Comparison of ENCODE assay signal across 8 cellular contexts in the genomic region with DNA sequence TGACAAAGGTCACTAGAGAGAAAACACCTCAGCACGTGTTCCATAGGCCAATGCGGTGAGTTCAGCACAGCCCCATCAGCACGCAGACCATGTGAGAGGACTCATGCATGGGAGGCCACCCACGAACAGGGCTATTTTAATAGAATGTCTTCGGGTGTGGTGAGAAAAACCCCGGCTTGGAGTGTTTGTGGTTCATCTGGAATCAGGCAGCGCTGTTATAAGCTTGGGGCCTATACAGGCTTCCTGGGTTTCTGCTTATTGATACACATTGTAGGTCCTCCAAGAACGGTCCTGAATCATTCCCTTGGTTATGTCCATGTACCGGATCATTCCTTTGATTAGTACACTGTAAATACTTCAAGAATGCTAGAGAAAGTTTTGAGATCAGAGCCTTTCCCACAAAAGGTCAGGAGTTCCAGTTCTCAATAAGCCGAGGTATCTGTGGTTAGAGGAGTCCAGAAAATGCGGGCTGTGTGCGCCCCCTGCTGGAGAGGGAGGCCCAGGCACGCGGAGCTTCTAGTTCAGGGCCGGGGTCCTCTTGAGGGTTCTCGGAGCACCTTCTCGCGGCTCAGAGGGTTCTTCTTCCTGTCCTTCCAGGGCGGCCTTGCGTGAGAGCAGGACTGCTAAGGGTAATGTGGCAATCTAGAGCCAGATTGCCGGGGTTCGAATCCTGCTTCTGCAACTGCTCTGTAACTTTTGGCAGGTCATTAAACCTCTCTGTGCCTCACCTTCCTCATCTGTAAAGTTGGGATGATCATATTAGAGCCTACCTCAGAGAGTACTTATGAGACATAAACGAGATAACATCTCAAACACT. TPM values are rescaled to one million over a fixed set of nuclear protein-coding genes. Genes with fewer than 3 reads are reported as not detected.
DNase-seq lines count a peak whose midpoint lies in the region; ATAC-seq, FAIRE-seq and TF ChIP-seq lines count a peak whose summit lies in the region.

No MANE protein-coding gene starts in this region.

- peak overlapping the region; percentile 45; the same call in 2 of the 3 replicates for H3K4me2 ChIP-seq in A549

- POLR2A ChIA-PET in A549 (lab: Yijun Ruan, JAX) = no interaction called here

- ATAC-seq in A549 (peak; percentile 75 to 93; a peak in 5 of 6 replicates), GM18502 (IDR thresholded peaks at IDR 0.05; ENCODE audit: poor library complexity, unreplicated experiment) (peak; percentile 88), HG02885 (IDR thresholded peaks at IDR 0.05; ENCODE audit: poor library complexity, unreplicated experiment) (peak; percentile 96)

- CTCF ChIA-PET in A549 (lab: Yijun Ruan, JAX) = interaction anchor here (0.7 to 8.6 kb wide), 36 partner anchors 11 to 678 kb away, joined by 3 to 102 read pairs (median 4); no protein-coding TSS in a partner anchor

- no peak for FAIRE-seq in A549 (lab: Jason Lieb, UNC)

- H3K9me3 ChIP-seq in A549 = no peaks in the 10 kb centered on the region

- peaks cover 15% of the 10 kb centered on the region for H3K4me1 ChIP-seq in A549

- TF ChIP-seq EP300 in A549 (IDR thresholded peaks at IDR 0.05) = no peak

- peak overlapping the region in 1 of 2 experiments; percentile 50; a peak in 1 of 6 replicates for H3K27ac ChIP-seq in A549

- H3K4me3 ChIP-seq in A549 (no peak overlapping the region), cardiac fibroblast (replicated peaks in 1 of 2; ENCODE audit: low read depth in 2 of 2, low read length in 2 of 2) (no peak overlapping the region)

- TF ChIP-seq CTCF in A549 (IDR thresholded peaks at IDR 0.05) = peak; percentile 75
- peak; percentile 89 for TF ChIP-seq CTCF in cardiac fibroblast (IDR thresholded peaks at IDR 0.05; ENCODE audit: low read depth, low read length)

- peak; percentile 92 to 94 for TF ChIP-seq RAD21 in A549 (conservative IDR thresholded peaks at IDR 0.05 in 1 of 2, IDR thresholded peaks at IDR 0.05 in 1 of 2)

- DNase-seq in A549 (ENCODE audit: low read depth in 1 of 2, low spot score in 1 of 2) (peak; percentile 30 to 64), NCI-H187 treated with DMSO at 0.1 percent for 48 hours (lab: John Stamatoyannopoulos, UW) (peak; percentile 23), cardiac fibroblast (ENCODE audit: low read depth in 2 of 2) (peak; percentile 80 to 86), kidney glomerular epithelial cell (lab: John Stamatoyannopoulos, UW) (peak; percentile 91)
- DNase-seq in activated CD4-positive, CD25-positive, alpha-beta regulatory T cell (lab: John Stamatoyannopoulos, UW) = peak; percentile 55 to 79 (median 66)
- peak; percentile 84 to 85 for DNase-seq in stimulated activated CD4-positive, alpha-beta T cell treated with anti-CD3 and anti-CD28 coated beads, Interleukin-2, amount 100 ng/mL, for 48 hours

- 16% methylated on average over 21 of the region's 23 CpGs for WGBS in A549 (ENCODE audit: missing lambda C conversion rate)

- TF ChIP-seq POLR2A in A549 (IDR thresholded peaks at IDR 0.05; ENCODE audit: low read length) = no peak

TF ChIP-seq in A549, 52 proteins besides CTCF, POLR2A, EP300 and RAD21:
- TF ChIP-seq, protein P1, sequence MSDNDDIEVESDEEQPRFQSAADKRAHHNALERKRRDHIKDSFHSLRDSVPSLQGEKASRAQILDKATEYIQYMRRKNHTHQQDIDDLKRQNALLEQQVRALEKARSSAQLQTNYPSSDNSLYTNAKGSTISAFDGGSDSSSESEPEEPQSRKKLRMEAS (IDR thresholded peaks at IDR 0.05) = 0 out of 2 replicates have a peak, but pooled peaks have one; percentile 37
- TF ChIP-seq USF2 (IDR thresholded peaks at IDR 0.05) (no peak), JUNB (IDR thresholded peaks at IDR 0.05) (no peak), SMC3 (IDR thresholded peaks at IDR 0.05) (peak; percentile 91), ZSCAN20 (CRISPR knock-in tag; IDR thresholded peaks at IDR 0.05) (no peak), RNF2 (IDR thresholded peaks at IDR 0.05; ENCODE audit: borderline replicate concordance, low read depth) (no peak), POLR2AphosphoS2 (conservative IDR thresholded peaks at IDR 0.05; ENCODE audit: low read length) (no peak), RCOR1 (IDR thresholded peaks at IDR 0.05; ENCODE audit: low read depth, low read length) (no peak), RFX5 (IDR thresholded peaks at IDR 0.05) (no peak), CHD4 (IDR thresholded peaks at IDR 0.05; ENCODE audit: borderline replicate concordance) (no peak), CHD2 (IDR thresholded peaks at IDR 0.05; ENCODE audit: low read length, partially characterized antibody) (no peak), PHF8 (IDR thresholded peaks at IDR 0.05; ENCODE audit: borderline replicate concordance, low read depth) (no peak)
- TF ChIP-seq, protein P2, sequence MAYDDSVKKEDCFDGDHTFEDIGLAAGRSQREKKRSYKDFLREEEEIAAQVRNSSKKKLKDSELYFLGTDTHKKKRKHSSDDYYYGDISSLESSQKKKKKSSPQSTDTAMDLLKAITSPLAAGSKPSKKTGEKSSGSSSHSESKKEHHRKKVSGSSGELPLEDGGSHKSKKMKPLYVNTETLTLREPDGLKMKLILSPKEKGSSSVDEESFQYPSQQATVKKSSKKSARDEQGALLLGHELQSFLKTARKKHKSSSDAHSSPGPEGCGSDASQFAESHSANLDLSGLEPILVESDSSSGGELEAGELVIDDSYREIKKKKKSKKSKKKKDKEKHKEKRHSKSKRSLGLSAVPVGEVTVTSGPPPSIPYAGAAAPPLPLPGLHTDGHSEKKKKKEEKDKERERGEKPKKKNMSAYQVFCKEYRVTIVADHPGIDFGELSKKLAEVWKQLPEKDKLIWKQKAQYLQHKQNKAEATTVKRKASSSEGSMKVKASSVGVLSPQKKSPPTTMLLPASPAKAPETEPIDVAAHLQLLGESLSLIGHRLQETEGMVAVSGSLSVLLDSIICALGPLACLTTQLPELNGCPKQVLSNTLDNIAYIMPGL (CRISPR knock-in tag; IDR thresholded peaks at IDR 0.05; ENCODE audit: borderline replicate concordance) = no peak
TF ChIP-seq in A549: peak in this region for 2.

RNA-seq across cellular contexts. Expression of gene TLR10, which starts 51.8 kb away (rescaled TPM):
- 0.11 and 0.14 TPM in 2 replicates for polyA plus RNA-seq in A549 (2011; rRNA removed)
- polyA plus RNA-seq in A549 (2012; cell fraction: cytosol; rRNA removed) = 0.03 and 0.04 TPM in 2 replicates
- 0.02 and 0.10 TPM in 2 replicates for polyA plus RNA-seq in A549 (2012; cell fraction: nucleus; rRNA removed)
- polyA plus RNA-seq in A549 (2017; fragmentation: RNase III; extraction: RNeasy Plus Mini Kit Qiagen cat#74134 plus additional on column Dnase treatment) = 0.05 to 0.11 TPM in 2 of 3 replicates, not detected in the other
- not detected in 2 replicates for polyA minus RNA-seq in A549 (2011; rRNA and poly(A)+ RNA removed)

Comparison
In these comparisons a context has a peak if more than half of its experiments do, and no peak if none do; other contexts are left out.
1. DNase-seq: peak in every context shown above with its lines; median percentile 91 in kidney glomerular epithelial cell; 84 in stimulated activated CD4-positive, alpha-beta T cell treated with anti-CD3 and anti-CD28 coated beads, Interleukin-2, amount 100 ng/mL, for 48 hours; 83 in cardiac fibroblast; 66 in activated CD4-positive, CD25-positive, alpha-beta regulatory T cell; 47 in A549; 23 in NCI-H187 treated with DMSO at 0.1 percent for 48 hours.